In genomic region chr7:138378741-138379559, GRCh38 we compare ENCODE assay signal across 27 cellular contexts.
"Had no signal": no experiment of that assay in that cellular context is flagged by ENCODE, and none has a peak within 500 bp of the region (broad histone marks: within the 10 kb centered on the region; RNA-seq: fewer than 3 reads in every experiment).

No MANE protein-coding gene starts in this region.

- FAIRE-seq: keratinocyte, pancreas, small intestine had no signal

- H3K4me1 ChIP-seq: lower lobe of right lung, pancreas, prostate gland, sigmoid colon, spleen, suprapubic skin, tibial artery, uterus had no signal

- H3K36me3 ChIP-seq: lower lobe of right lung, pancreas, prostate gland, sigmoid colon, spleen, suprapubic skin, thoracic aorta, tibial artery, uterus had no signal

- ATAC-seq: left cardiac atrium; left lobe of liver; left ventricle myocardium superior; lower lobe of right lung; naive thymus-derived CD4-positive, alpha-beta T cell; natural killer cell treated with Interleukin-12 subunit alpha and Interleukin-12 subunit beta and Interleukin-15 and Interleukin-18, amount 100 ng/mL, for 72 hours; pancreas; right cardiac atrium; stimulated activated effector memory CD8-positive, alpha-beta T cell treated with anti-CD3 and anti-CD28 coated beads, Interleukin-12 subunit alpha, Interleukin-12 subunit beta, amount 100 ng/mL, for 72 hours had no signal

- H3K4me3 ChIP-seq: lower lobe of right lung, pancreas, prostate gland, sigmoid colon, spleen, suprapubic skin, thoracic aorta, tibial artery, uterus had no signal

- H3K9me3 ChIP-seq: lower lobe of right lung, pancreas, prostate gland, sigmoid colon, spleen, suprapubic skin, thoracic aorta, tibial artery, uterus had no signal

- H3K27ac ChIP-seq: lower lobe of right lung, pancreas, prostate gland, sigmoid colon, spleen, suprapubic skin, thoracic aorta, tibial artery, uterus had no signal

- H3K27me3 ChIP-seq: pancreas, sigmoid colon, spleen, suprapubic skin, tibial artery, uterus had no signal

- DNase-seq: hippocampal formation; kidney glomerular epithelial cell; left cardiac atrium; left ventricle myocardium superior; lower lobe of right lung; mammary epithelial cell; mesenchymal stem cell; naive thymus-derived CD4-positive, alpha-beta T cell; nucleus accumbens; posterior cingulate gyrus; retina; right cardiac atrium; sigmoid colon; small intestine; spleen; stimulated activated CD4-positive, alpha-beta T cell treated with anti-CD3 and anti-CD28 coated beads, Interleukin-4, amount 100 ng/mL, for 24 hours; stimulated activated naive CD4-positive, alpha-beta T cell; tibial artery; uterus had no signal
